ENCODE assay signal across 9 cellular contexts in the genomic region with DNA sequence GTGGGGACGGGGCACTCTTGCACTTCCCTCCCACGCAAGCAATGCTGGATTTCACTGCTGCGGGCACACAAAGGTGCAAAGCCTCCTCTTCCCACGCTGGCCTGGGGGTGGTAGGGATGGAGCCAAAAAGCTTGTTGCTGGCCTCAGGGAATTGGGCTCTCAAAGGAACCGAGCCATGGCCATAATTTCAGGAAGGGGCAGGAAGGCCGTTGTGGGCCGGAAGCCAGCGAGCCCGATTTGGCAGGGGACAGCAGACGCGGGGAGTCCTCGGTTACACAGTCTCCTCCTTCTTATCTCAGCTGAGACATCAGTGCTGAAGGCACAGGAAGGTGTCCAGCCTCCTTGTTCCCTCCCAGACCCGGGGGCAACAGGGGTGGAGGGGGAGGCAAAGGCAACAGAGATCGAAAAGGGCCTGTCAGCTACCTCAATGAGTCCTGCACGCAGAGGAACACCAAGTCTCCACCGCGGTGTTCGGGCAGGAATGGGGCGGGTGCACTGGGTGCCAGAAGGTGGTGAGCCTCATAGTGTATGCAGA. TPM values are rescaled to one million over a fixed set of nuclear protein-coding genes. Genes with fewer than 3 reads are reported as not detected.
A peak's percentile ranks its signal among the peaks of the same experiment; 100 is the strongest.
DNase-seq lines count a peak whose midpoint lies in the region; ATAC-seq and TF ChIP-seq lines count a peak whose summit lies in the region.
"Had no signal": no experiment of that assay in that cellular context is flagged by ENCODE, and none has a peak within 500 bp of the region (broad histone marks: within the 10 kb centered on the region; RNA-seq: fewer than 3 reads in every experiment).

No MANE protein-coding gene starts in this region.

- peak overlapping the region; percentile 38 to 57 for H3K9ac ChIP-seq in duodenal mucosa (ENCODE audit: low read depth in 1 of 2, low read length in 2 of 2)

- no peak for DNase-seq in activated naive CD4-positive, alpha-beta T cell (lab: John Stamatoyannopoulos, UW)
- DNase-seq in vagina (ENCODE audit: extremely low spot score in 2 of 2) (no peak), A172 (ENCODE audit: low spot score) (no peak), SW 1271 (lab: John Stamatoyannopoulos, UW) (no peak)
- DNase-seq: AML-193 had no signal

- H3K27me3 Mint-ChIP-seq in activated naive CD4-positive, alpha-beta T cell treated with anti-CD3 and anti-CD28 coated beads, Interleukin-2, amount 50 U/mL, for 24 hours: no peaks in the 10 kb centered on the region

- H3K4me1 ChIP-seq in duodenal mucosa (ENCODE audit: control insufficient read depth in 1 of 2, insufficient read depth in 2 of 2, low read length in 2 of 2) (peaks cover 0 to 18% of the 10 kb centered on the region in 2 donors), muscle layer of duodenum (ENCODE audit: control insufficient read depth in 1 of 2, insufficient read depth in 2 of 2, low read length in 2 of 2) (peaks cover 4 to 13% of the 10 kb centered on the region in 2 donors), vagina (peaks cover 31% of the 10 kb centered on the region)

- H3K27ac ChIP-seq in duodenal mucosa (ENCODE audit: low read depth, low read length) (no peak overlapping the region), muscle layer of duodenum (ENCODE audit: low read length) (no peak overlapping the region), vagina (peak overlapping the region; percentile 68)

- intact Hi-C loops in vagina (cut with DNase I): loop anchor here (5.0 kb wide), 1 partner anchor 223 kb away; the partner anchor contains the start of gene SLFN12L

- peaks cover 5% of the 10 kb centered on the region in 2 donors for H3K27me3 ChIP-seq in duodenal mucosa (ENCODE audit: control insufficient read depth in 1 of 2, insufficient read depth in 2 of 2, low read length in 2 of 2)
- peaks cover 5% of the 10 kb centered on the region for H3K27me3 ChIP-seq in muscle layer of duodenum (ENCODE audit: low read depth, low read length)
- H3K27me3 ChIP-seq in vagina: no peaks in the 10 kb centered on the region

- peaks cover 2% of the 10 kb centered on the region for H3K36me3 Mint-ChIP-seq in activated naive CD4-positive, alpha-beta T cell treated with anti-CD3 and anti-CD28 coated beads, Interleukin-2, amount 50 U/mL, for 24 hours

- H3K27ac Mint-ChIP-seq in activated naive CD4-positive, alpha-beta T cell treated with anti-CD3 and anti-CD28 coated beads, Interleukin-2, amount 50 U/mL, for 24 hours: no peak overlapping the region

- H3K4me3 ChIP-seq in duodenal mucosa (ENCODE audit: low read depth in 1 of 2, low read length in 2 of 2): peak overlapping the region; percentile 51 to 75
- H3K4me3 ChIP-seq in muscle layer of duodenum (ENCODE audit: low read depth in 1 of 2, low read length in 2 of 2): peak overlapping the region; percentile 32 to 63
- peak overlapping the region; percentile 24 to 33 for H3K4me3 ChIP-seq in vagina

- H3K36me3 ChIP-seq in duodenal mucosa (ENCODE audit: control insufficient read depth in 1 of 2, insufficient read depth in 2 of 2, low read length in 2 of 2): no peaks in the 10 kb centered on the region
- no peaks in the 10 kb centered on the region for H3K36me3 ChIP-seq in muscle layer of duodenum (ENCODE audit: control insufficient read depth in 1 of 2, insufficient read depth in 2 of 2, low read length in 2 of 2)
- H3K36me3 ChIP-seq in vagina: no peaks in the 10 kb centered on the region

- no peaks in the 10 kb centered on the region for H3K9me3 Mint-ChIP-seq in activated naive CD4-positive, alpha-beta T cell treated with anti-CD3 and anti-CD28 coated beads, Interleukin-2, amount 50 U/mL, for 24 hours

- ATAC-seq in GM18907 (IDR thresholded peaks at IDR 0.05; ENCODE audit: unreplicated experiment): no peak

- TF ChIP-seq POLR2A in vagina (IDR thresholded peaks at IDR 0.05): no peak

- H3K9me3 ChIP-seq in duodenal mucosa (ENCODE audit: control insufficient read depth in 1 of 2, low read length in 2 of 2) (no peaks in the 10 kb centered on the region), muscle layer of duodenum (ENCODE audit: control insufficient read depth in 1 of 2, low read length in 2 of 2) (no peaks in the 10 kb centered on the region), vagina (no peaks in the 10 kb centered on the region)

- H3K4me3 Mint-ChIP-seq in activated naive CD4-positive, alpha-beta T cell treated with anti-CD3 and anti-CD28 coated beads, Interleukin-2, amount 50 U/mL, for 24 hours: peak overlapping the region; percentile 88

- TF ChIP-seq CTCF in vagina (IDR thresholded peaks at IDR 0.05): no peak

- H3K4me1 Mint-ChIP-seq in activated naive CD4-positive, alpha-beta T cell treated with anti-CD3 and anti-CD28 coated beads, Interleukin-2, amount 50 U/mL, for 24 hours: peaks cover 60% of the 10 kb centered on the region

RNA-seq across cellular contexts. Expression of gene SLFN11, which starts 59.5 kb away (rescaled TPM):
- 21.1 TPM for total RNA-seq in vagina
- 37.2 and 54.4 TPM in 2 replicates for total RNA-seq in A172 (2014; rRNA removed; shearing (Covaris generic))
